Comparison of ENCODE assay signal across 19 cellular contexts in genomic region chr19:56596676-56597075, GRCh38. TPM values are rescaled to one million over a fixed set of nuclear protein-coding genes. Genes with fewer than 3 reads are reported as not detected.
DNase-seq lines count a peak whose midpoint lies in the region; ATAC-seq and TF ChIP-seq lines count a peak whose summit lies in the region.
"Had no signal": no experiment of that assay in that cellular context is flagged by ENCODE, and none has a peak within 500 bp of the region (broad histone marks: within the 10 kb centered on the region; RNA-seq: fewer than 3 reads in every experiment).

No MANE protein-coding gene starts in this region.

- no peaks in the 10 kb centered on the region for H4K20me1 ChIP-seq in hepatocyte (ENCODE audit: insufficient read depth, poor library complexity, severe bottlenecking)

- H3K9me3 Mint-ChIP-seq in stimulated activated effector memory CD8-positive, alpha-beta T cell treated with anti-CD3 and anti-CD28 coated beads, Interleukin-12 subunit alpha, Interleukin-12 subunit beta, amount 100 ng/mL, for 72 hours = peaks cover 14% of the 10 kb centered on the region

- H3K27ac ChIP-seq in heart right ventricle (peak overlapping the region in 6 of 10 donors; percentile 7 to 83 (median 44)), hepatocyte (no peak overlapping the region), SJCRH30 (no peak overlapping the region)
- H3K27ac ChIP-seq: lower lobe of right lung, sigmoid colon had no signal

- H3K9me3 ChIP-seq in heart right ventricle (peaks cover 0 to 62% (median 0%) of the 10 kb centered on the region in 11 donors), T-helper 17 cell (ENCODE audit: control insufficient read depth, low read length, poor library complexity, severe bottlenecking) (no peaks in the 10 kb centered on the region), hepatocyte (ENCODE audit: low read depth) (peaks cover 18% of the 10 kb centered on the region), SJCRH30 (replicated peaks) (peaks cover 3% of the 10 kb centered on the region)

- peaks cover 55% of the 10 kb centered on the region for H3K79me2 ChIP-seq in hepatocyte

- intact Hi-C loops in heart right ventricle (cut with DNase I) (no loop called here), cardiac septum (cut with DNase I) (loop anchor here (5.0 to 10.0 kb wide), 3 partner anchors 76 to 194 kb away; partner anchors contain the start of genes ZNF471, ZNF583 and ZNF835)

- peak in 2 of 8 donors; percentile 12 to 21 for ATAC-seq in heart right ventricle
- no peak for ATAC-seq in T-helper 17 cell
- ATAC-seq in stimulated activated effector memory CD8-positive, alpha-beta T cell treated with anti-CD3 and anti-CD28 coated beads, Interleukin-12 subunit alpha, Interleukin-12 subunit beta, amount 100 ng/mL, for 72 hours = no peak
- ATAC-seq in GM21825 (IDR thresholded peaks at IDR 0.05; ENCODE audit: unreplicated experiment) = no peak
- ATAC-seq: gastroesophageal sphincter had no signal

- peak in 1 of 2 donors; percentile 26 for DNase-seq in heart right ventricle
- DNase-seq in cardiac septum (ENCODE audit: low spot score) = no peak
- no peak for DNase-seq in T-helper 17 cell
- no peak for DNase-seq in hepatocyte (ENCODE audit: low spot score)
- DNase-seq in stimulated activated effector memory CD8-positive, alpha-beta T cell treated with anti-CD3 and anti-CD28 coated beads, Interleukin-12 subunit alpha, Interleukin-12 subunit beta, amount 100 ng/mL, for 72 hours (ENCODE audit: low spot score in 2 of 2) = no peak
- DNase-seq in SJCRH30 = no peak
- no peak for DNase-seq in NCI-H1930 (lab: John Stamatoyannopoulos, UW)
- DNase-seq: activated CD4-positive, alpha-beta T cell treated with anti-CD3 and anti-CD28 coated beads for 48 hours; lower lobe of right lung; NCI-H1436 treated with DMSO at 0.1 percent for 48 hours; NCI-H226; occipital lobe; SHP77; sigmoid colon; stimulated activated CD4-positive, alpha-beta T cell treated with anti-CD3 and anti-CD28 coated beads, Interleukin-4, amount 100 ng/mL, for 1 hour had no signal

- H3K4me3 Mint-ChIP-seq in T-helper 17 cell = no peak overlapping the region
- peak overlapping the region; percentile 88 for H3K4me3 Mint-ChIP-seq in stimulated activated effector memory CD8-positive, alpha-beta T cell treated with anti-CD3 and anti-CD28 coated beads, Interleukin-12 subunit alpha, Interleukin-12 subunit beta, amount 100 ng/mL, for 72 hours

- H3K27me3 ChIP-seq in heart right ventricle = no peaks in the 10 kb centered on the region
- no peaks in the 10 kb centered on the region for H3K27me3 ChIP-seq in hepatocyte
- no peaks in the 10 kb centered on the region for H3K27me3 ChIP-seq in SJCRH30
- H3K27me3 ChIP-seq: gastroesophageal sphincter, sigmoid colon had no signal

- no peaks in the 10 kb centered on the region for H3K27me3 Mint-ChIP-seq in T-helper 17 cell

- peaks cover 18% of the 10 kb centered on the region for H3K4me1 Mint-ChIP-seq in T-helper 17 cell
- H3K4me1 Mint-ChIP-seq in stimulated activated effector memory CD8-positive, alpha-beta T cell treated with anti-CD3 and anti-CD28 coated beads, Interleukin-12 subunit alpha, Interleukin-12 subunit beta, amount 100 ng/mL, for 72 hours = peaks cover 38% of the 10 kb centered on the region

- peak overlapping the region; percentile 87 for H3K27ac Mint-ChIP-seq in T-helper 17 cell
- H3K27ac Mint-ChIP-seq in stimulated activated effector memory CD8-positive, alpha-beta T cell treated with anti-CD3 and anti-CD28 coated beads, Interleukin-12 subunit alpha, Interleukin-12 subunit beta, amount 100 ng/mL, for 72 hours = no peak overlapping the region

- H3K4me1 ChIP-seq in heart right ventricle = peaks cover 0 to 28% (median 10%) of the 10 kb centered on the region in 9 donors
- peaks cover 5% of the 10 kb centered on the region for H3K4me1 ChIP-seq in hepatocyte (ENCODE audit: insufficient read depth)
- H3K4me1 ChIP-seq in SJCRH30 = no peaks in the 10 kb centered on the region

- WGBS in heart right ventricle, 2 donors = 65 to 70% methylated on average over 4 of the region's 4 CpGs
- WGBS in hepatocyte (ENCODE audit: low lambda C conversion rate, missing lambda C conversion rate) = 81% methylated on average over 4 of the region's 4 CpGs

- TF ChIP-seq CTCF in heart right ventricle (IDR thresholded peaks at IDR 0.05) (no peak), hepatocyte (IDR thresholded peaks at IDR 0.05; ENCODE audit: poor library complexity) (no peak)

- no peak overlapping the region for H2AFZ ChIP-seq in hepatocyte

- peaks cover 5% of the 10 kb centered on the region for H3K36me3 Mint-ChIP-seq in T-helper 17 cell (ENCODE audit: low read depth)
- peaks cover 35% of the 10 kb centered on the region for H3K36me3 Mint-ChIP-seq in stimulated activated effector memory CD8-positive, alpha-beta T cell treated with anti-CD3 and anti-CD28 coated beads, Interleukin-12 subunit alpha, Interleukin-12 subunit beta, amount 100 ng/mL, for 72 hours

- peak overlapping the region in 3 of 10 donors; percentile 77 to 98 (median 97) for H3K4me3 ChIP-seq in heart right ventricle
- H3K4me3 ChIP-seq in hepatocyte = no peak overlapping the region
- H3K4me3 ChIP-seq in SJCRH30 = no peak overlapping the region

- no peaks in the 10 kb centered on the region for H3K9me2 ChIP-seq in hepatocyte (replicated peaks; ENCODE audit: insufficient read depth)

- peak overlapping the region; percentile 89 for H3K4me2 ChIP-seq in hepatocyte

- H3K36me3 ChIP-seq in heart right ventricle (peaks cover 0 to 33% (median 6%) of the 10 kb centered on the region in 9 donors), hepatocyte (replicated peaks; ENCODE audit: insufficient read depth, low read depth) (no peaks in the 10 kb centered on the region), SJCRH30 (peaks cover 19% of the 10 kb centered on the region)

RNA-seq across cellular contexts. Expression of gene ZNF71, which starts 1.6 kb away (rescaled TPM):
- total RNA-seq in heart right ventricle (1 to 10 TPM; 4.4 to 7.2 (median 6.1) TPM), cardiac septum (7.1 TPM), T-helper 17 cell (1 to 10 TPM; 4.9 to 5.1 TPM), hepatocyte (5.2 and 9.5 TPM in 2 replicates)
- polyA plus RNA-seq in heart right ventricle (1 to 10 TPM; 2.9 to 5.3 TPM), hepatocyte (5.8 and 9.2 TPM in 2 replicates)
- total RNA-seq in SJCRH30 (2014; rRNA removed; shearing (Covaris generic)) = 11.1 and 11.4 TPM in 2 replicates
- total RNA-seq: HT-29 had no signal

RNA-seq across cellular contexts. Expression of gene ZNF470, which starts 29.4 kb away (rescaled TPM):
- total RNA-seq in heart right ventricle (1 to 10 TPM; 2.5 to 5.9 (median 4.9) TPM), cardiac septum (6.6 TPM), T-helper 17 cell (1 to 10 TPM in 1 of 2 donors, under 1 TPM in 1; 0.83 to 1.4 TPM), hepatocyte (2.5 and 4.9 TPM in 2 replicates)
- polyA plus RNA-seq in heart right ventricle (10 to 100 TPM in 1 of 2 donors, 1 to 10 TPM in 1; 3.7 to 12.1 TPM), hepatocyte (1.7 and 1.8 TPM in 2 replicates)
- total RNA-seq in SJCRH30 (2014; rRNA removed; shearing (Covaris generic)) = 6.1 and 7.2 TPM in 2 replicates
- total RNA-seq: HT-29 had no signal

RNA-seq across cellular contexts. Expression of gene SMIM17, which starts 46.3 kb away (rescaled TPM):
- total RNA-seq in heart right ventricle (under 1 TPM in 5 of 10 donors, not detected in 5; 0.24 to 0.67 (median 0.35) TPM), cardiac septum (not detected), T-helper 17 cell (not detected), hepatocyte (not detected in 2 replicates)
- polyA plus RNA-seq in heart right ventricle (under 1 TPM; 0.14 to 0.44 TPM), hepatocyte (0.45 and 0.47 TPM in 2 replicates)
- total RNA-seq in SJCRH30 (2014; rRNA removed; shearing (Covaris generic)) = 0.55 and 0.71 TPM in 2 replicates
- total RNA-seq: H4, HT-29, lower lobe of right lung had no signal

RNA-seq across cellular contexts. Expression of gene ZFP28, which starts 57.9 kb away (rescaled TPM):
- total RNA-seq in heart right ventricle (1 to 10 TPM; 5.2 to 9.1 (median 6.7) TPM), cardiac septum (9.9 TPM), T-helper 17 cell (1 to 10 TPM; 4.8 to 5.1 TPM), hepatocyte (4.7 and 5.7 TPM in 2 replicates)
- polyA plus RNA-seq in heart right ventricle (1 to 10 TPM; 4.1 to 5.3 TPM), hepatocyte (3.5 and 4.1 TPM in 2 replicates)
- 8.1 and 10.4 TPM in 2 replicates for total RNA-seq in SJCRH30 (2014; rRNA removed; shearing (Covaris generic))
- total RNA-seq: HT-29 had no signal

Comparison
In these comparisons a context has a peak if more than half of its experiments do, and no peak if none do; other contexts are left out.
1. H3K27ac ChIP-seq: peak in heart right ventricle (6 of 10); none in hepatocyte (single experiment) and SJCRH30 (single experiment).